Comparison of ENCODE assay signal across 8 cellular contexts in the genomic region with DNA sequence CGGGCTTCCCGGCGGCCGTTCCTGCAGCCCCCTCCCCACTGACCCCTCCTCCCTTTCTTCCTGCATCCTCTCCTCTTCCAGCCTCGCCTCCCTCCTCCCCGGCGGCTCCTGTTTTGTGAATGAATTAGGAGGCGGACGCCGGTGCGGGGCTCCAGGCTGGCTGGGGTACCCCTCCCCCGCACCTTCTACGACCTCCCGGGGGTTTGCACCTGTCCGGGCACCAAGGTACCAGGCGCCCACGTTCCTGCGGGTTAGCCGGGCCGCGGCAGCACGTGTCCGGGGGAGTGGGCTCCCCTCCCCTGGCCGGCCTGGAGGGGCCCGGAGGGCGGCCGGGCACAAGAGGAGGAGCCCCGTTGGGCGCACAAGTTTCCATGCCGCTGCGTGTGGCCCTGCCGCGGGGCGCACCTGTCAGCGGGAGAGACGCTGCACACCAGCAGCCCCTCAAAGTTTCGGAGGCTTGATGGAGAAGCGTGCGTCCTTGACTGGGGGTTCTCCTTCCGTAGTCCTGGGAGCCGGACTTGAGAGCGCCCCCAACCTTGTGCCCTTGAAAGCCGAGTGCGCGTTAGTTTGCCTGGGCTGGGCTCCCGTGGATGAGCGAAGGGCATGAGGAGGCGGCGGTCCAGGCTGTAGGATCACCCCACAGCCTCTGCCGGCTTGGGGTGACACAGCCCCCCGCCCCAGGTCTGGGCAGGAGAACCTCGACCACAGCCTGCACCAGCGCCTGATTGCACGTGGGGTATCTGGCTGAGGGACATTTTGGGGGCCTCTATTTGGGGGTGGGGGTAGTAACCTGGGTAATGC. TPM values are rescaled to one million over a fixed set of nuclear protein-coding genes. Genes with fewer than 3 reads are reported as not detected.
DNase-seq lines count a peak whose midpoint lies in the region; ATAC-seq and TF ChIP-seq lines count a peak whose summit lies in the region.

No MANE protein-coding gene starts in this region.

- no peak overlapping the region for H3K27ac ChIP-seq in SK-N-SH (ENCODE audit: low read depth in 2 of 2, low read length in 1 of 2)
- no peak overlapping the region for H3K27ac ChIP-seq in prostate gland

- peaks cover under 1% of the 10 kb centered on the region for H3F3A ChIP-seq in SK-N-SH (replicated peaks; ENCODE audit: insufficient read depth)

- H4K20me1 ChIP-seq in SK-N-SH (ENCODE audit: insufficient read depth): 0 out of 2 replicates have a peak, but pooled peaks cover 2% of the 10 kb centered on the region

- no peaks in the 10 kb centered on the region for H3K9me3 ChIP-seq in SK-N-SH
- no peaks in the 10 kb centered on the region for H3K9me3 ChIP-seq in prostate gland

- ATAC-seq in HG02884 (IDR thresholded peaks at IDR 0.05; ENCODE audit: unreplicated experiment): no peak
- no peak for ATAC-seq in GM21576 (IDR thresholded peaks at IDR 0.05; ENCODE audit: unreplicated experiment)

- intact Hi-C loops in prostate gland (cut with DNase I): loop anchor here (5.0 kb wide), 2 partner anchors 169 to 259 kb away; no protein-coding TSS in a partner anchor

- CTCF ChIA-PET in SK-N-SH (lab: Yijun Ruan, JAX): interaction anchor here (0.9 to 2.2 kb wide), 7 partner anchors 12 to 517 kb away, joined by 3 to 18 read pairs (median 5); no protein-coding TSS in a partner anchor

- H3K36me3 ChIP-seq in SK-N-SH (replicated peaks in 1 of 2; ENCODE audit: control insufficient read depth in 1 of 2, insufficient read depth in 2 of 2, low read length in 1 of 2) (peaks cover 4 to 10% of the 10 kb centered on the region in 2 experiments), prostate gland (no peaks in the 10 kb centered on the region)

- no peak; the same call in 1 of the 2 replicates for TF ChIP-seq CTCF in SK-N-SH (IDR thresholded peaks at IDR 0.05)
- TF ChIP-seq CTCF in fibroblast of villous mesenchyme (IDR thresholded peaks at IDR 0.05; ENCODE audit: insufficient read depth, low read depth, low read length): no peak
- TF ChIP-seq CTCF in prostate gland (IDR thresholded peaks at IDR 0.05): no peak

- no peak for TF ChIP-seq RAD21 in SK-N-SH (IDR thresholded peaks at IDR 0.05; ENCODE audit: low read length)

- peak overlapping the region; percentile 29; the same call in 1 of the 2 replicates for H2AFZ ChIP-seq in SK-N-SH (ENCODE audit: low read depth)

- TF ChIP-seq EP300 in SK-N-SH (IDR thresholded peaks at IDR 0.05; ENCODE audit: borderline replicate concordance in 1 of 2, low read depth in 1 of 2, low read length in 1 of 2): no peak

- no peaks in the 10 kb centered on the region for H3K9me2 ChIP-seq in SK-N-SH

- H3K4me3 ChIP-seq in SK-N-SH (ENCODE audit: low read depth in 2 of 2, low read length in 1 of 2) (peak overlapping the region; percentile 67 to 76), fibroblast of villous mesenchyme (ENCODE audit: low read depth, low read length) (peak overlapping the region; percentile 54), prostate gland (peak overlapping the region; percentile 48 to 57)

- peak overlapping the region; percentile 60 for H3K9ac ChIP-seq in SK-N-SH

- H3K4me1 ChIP-seq in SK-N-SH (ENCODE audit: control insufficient read depth in 1 of 2, insufficient read depth in 2 of 2, low read depth in 1 of 2, low read length in 1 of 2) (peaks cover 8 to 18% of the 10 kb centered on the region in 2 experiments; a peak in 3 of 4 replicates), prostate gland (replicated peaks) (peaks cover 15% of the 10 kb centered on the region)

- no peaks in the 10 kb centered on the region for H3K79me2 ChIP-seq in SK-N-SH (ENCODE audit: insufficient read depth)

- WGBS in SK-N-SH (ENCODE audit: low lambda C conversion rate): 22% methylated on average over 22 of the region's 54 CpGs
- under 1% methylated on average over 54 of the region's 54 CpGs for WGBS in prostate gland

- H3K27me3 ChIP-seq in SK-N-SH (ENCODE audit: insufficient read depth): no peaks in the 10 kb centered on the region
- H3K27me3 ChIP-seq in prostate gland (replicated peaks; ENCODE audit: insufficient read depth): no peaks in the 10 kb centered on the region

- DNase-seq in NCI-H1417 (lab: John Stamatoyannopoulos, UW) (peak in 2 of 3 experiments; percentile 53 to 57), NCI-H1417 treated with DMSO at 0.1 percent for 48 hours (lab: John Stamatoyannopoulos, UW) (no peak), SK-N-SH (peak; percentile 82), fibroblast of villous mesenchyme (ENCODE audit: low read depth) (no peak), prostate gland (ENCODE audit: low spot score) (no peak), HT-29 (ENCODE audit: low spot score) (no peak)

- TF ChIP-seq POLR2A in prostate gland (IDR thresholded peaks at IDR 0.05): no peak

- POLR2A ChIA-PET in SK-N-SH (lab: Yijun Ruan, JAX): no interaction called here

- peak overlapping the region; percentile 97 for H3K4me2 ChIP-seq in SK-N-SH

TF ChIP-seq in SK-N-SH, 30 proteins besides CTCF, POLR2A, EP300 and RAD21:
- TF ChIP-seq GATA2 (CRISPR knock-in tag; IDR thresholded peaks at IDR 0.05): no peak
- TF ChIP-seq, protein P1, sequence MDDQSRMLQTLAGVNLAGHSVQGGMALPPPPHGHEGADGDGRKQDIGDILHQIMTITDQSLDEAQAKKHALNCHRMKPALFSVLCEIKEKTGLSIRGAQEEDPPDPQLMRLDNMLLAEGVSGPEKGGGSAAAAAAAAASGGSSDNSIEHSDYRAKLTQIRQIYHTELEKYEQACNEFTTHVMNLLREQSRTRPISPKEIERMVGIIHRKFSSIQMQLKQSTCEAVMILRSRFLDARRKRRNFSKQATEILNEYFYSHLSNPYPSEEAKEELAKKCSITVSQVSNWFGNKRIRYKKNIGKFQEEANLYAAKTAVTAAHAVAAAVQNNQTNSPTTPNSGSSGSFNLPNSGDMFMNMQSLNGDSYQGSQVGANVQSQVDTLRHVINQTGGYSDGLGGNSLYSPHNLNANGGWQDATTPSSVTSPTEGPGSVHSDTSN (IDR thresholded peaks at IDR 0.05): no peak
- TF ChIP-seq FOXM1 (IDR thresholded peaks at IDR 0.05; ENCODE audit: low read depth): no peak
- TF ChIP-seq EZH2phosphoT487 (IDR thresholded peaks at IDR 0.05; ENCODE audit: borderline replicate concordance, low read depth): no peak
- TF ChIP-seq, protein P2, sequence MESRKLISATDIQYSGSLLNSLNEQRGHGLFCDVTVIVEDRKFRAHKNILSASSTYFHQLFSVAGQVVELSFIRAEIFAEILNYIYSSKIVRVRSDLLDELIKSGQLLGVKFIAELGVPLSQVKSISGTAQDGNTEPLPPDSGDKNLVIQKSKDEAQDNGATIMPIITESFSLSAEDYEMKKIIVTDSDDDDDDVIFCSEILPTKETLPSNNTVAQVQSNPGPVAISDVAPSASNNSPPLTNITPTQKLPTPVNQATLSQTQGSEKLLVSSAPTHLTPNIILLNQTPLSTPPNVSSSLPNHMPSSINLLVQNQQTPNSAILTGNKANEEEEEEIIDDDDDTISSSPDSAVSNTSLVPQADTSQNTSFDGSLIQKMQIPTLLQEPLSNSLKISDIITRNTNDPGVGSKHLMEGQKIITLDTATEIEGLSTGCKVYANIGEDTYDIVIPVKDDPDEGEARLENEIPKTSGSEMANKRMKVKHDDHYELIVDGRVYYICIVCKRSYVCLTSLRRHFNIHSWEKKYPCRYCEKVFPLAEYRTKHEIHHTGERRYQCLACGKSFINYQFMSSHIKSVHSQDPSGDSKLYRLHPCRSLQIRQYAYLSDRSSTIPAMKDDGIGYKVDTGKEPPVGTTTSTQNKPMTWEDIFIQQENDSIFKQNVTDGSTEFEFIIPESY (IDR thresholded peaks at IDR 0.05; ENCODE audit: borderline replicate concordance, low read depth): no peak
- TF ChIP-seq TCF12 (IDR thresholded peaks at IDR 0.05): no peak
- no peak for TF ChIP-seq JUND (IDR thresholded peaks at IDR 0.05)
- no peak for TF ChIP-seq YY1 (IDR thresholded peaks at IDR 0.05; ENCODE audit: low read depth)
- TF ChIP-seq MEF2A (IDR thresholded peaks at IDR 0.05; ENCODE audit: borderline replicate concordance, low read depth): no peak

RNA-seq across cellular contexts. Expression of a gene that starts 1.2 kb away (rescaled TPM):
- 38.7 and 52.4 TPM in 2 replicates for polyA plus RNA-seq in SK-N-SH (2012; rRNA removed)
- polyA plus RNA-seq in SK-N-SH (2012; cell fraction: cytosol; rRNA removed): 26.0 and 37.9 TPM in 2 replicates
- polyA plus RNA-seq in SK-N-SH (2012; cell fraction: nucleus; rRNA removed): 61.9 and 84.2 TPM in 2 replicates
- total RNA-seq in fibroblast of villous mesenchyme (0.32 and 0.43 TPM in 2 replicates), prostate gland (1 to 10 TPM; 3.0 to 4.5 TPM)
- total RNA-seq in HT-29 (2014; rRNA removed; shearing (Covaris generic)): 0.08 TPM in 1 of 2 replicates, not detected in the other

RNA-seq across cellular contexts. Expression of a gene that starts 25.7 kb away (rescaled TPM):
- 83.0 and 96.6 TPM in 2 replicates for polyA plus RNA-seq in SK-N-SH (2012; rRNA removed)
- polyA plus RNA-seq in SK-N-SH (2012; cell fraction: cytosol; rRNA removed): 60.3 and 84.3 TPM in 2 replicates
- polyA plus RNA-seq in SK-N-SH (2012; cell fraction: nucleus; rRNA removed): 54.0 and 64.1 TPM in 2 replicates
- 40.6 and 65.2 TPM in 2 replicates for total RNA-seq in fibroblast of villous mesenchyme
- total RNA-seq in prostate gland: 100 to 1,000 TPM; 124 to 171 TPM
- total RNA-seq in HT-29 (2014; rRNA removed; shearing (Covaris generic)): 55.1 and 70.6 TPM in 2 replicates

RNA-seq across cellular contexts. Expression of a gene that starts 25.8 kb away (rescaled TPM):
- 66.5 and 91.7 TPM in 2 replicates for polyA plus RNA-seq in SK-N-SH (2012; rRNA removed)
- 66.4 and 80.8 TPM in 2 replicates for polyA plus RNA-seq in SK-N-SH (2012; cell fraction: cytosol; rRNA removed)
- 47.6 and 88.1 TPM in 2 replicates for polyA plus RNA-seq in SK-N-SH (2012; cell fraction: nucleus; rRNA removed)
- total RNA-seq in fibroblast of villous mesenchyme (15.1 and 22.5 TPM in 2 replicates), prostate gland (10 to 100 TPM; 18.4 to 51.0 TPM)
- total RNA-seq in HT-29 (2014; rRNA removed; shearing (Covaris generic)): 23.0 and 27.2 TPM in 2 replicates

Comparison
In these comparisons a context has a peak if more than half of its experiments do, and no peak if none do; other contexts are left out.
1. DNase-seq: peak in NCI-H1417 (2 of 3) and SK-N-SH (single experiment); none in NCI-H1417 treated with DMSO at 0.1 percent for 48 hours (single experiment), fibroblast of villous mesenchyme (single experiment), prostate gland (single experiment) and HT-29 (single experiment).
2. Peak in every context shown above with its lines, with median percentiles within 50 percentile points of each other: H3K4me3 ChIP-seq.